1 cellular context compared by ENCODE assay signal in genomic region chr3:173028351-173028750, GRCh38.
TF ChIP-seq lines count a peak whose summit lies in the region.

No MANE protein-coding gene starts in this region.

TF ChIP-seq in SK-N-SH treated with all-trans-retinoic acid at 6 μM for 48 hours, 23 proteins besides CTCF, POLR2A, EP300 and RAD21 (continued from another document):
- TF ChIP-seq POU6F1 (CRISPR knock-in tag; IDR thresholded peaks at IDR 0.05; ENCODE audit: borderline replicate concordance, low read depth) (no peak), TSHZ2 (CRISPR knock-in tag; IDR thresholded peaks at IDR 0.05) (no peak), ISL1 (CRISPR knock-in tag; IDR thresholded peaks at IDR 0.05) (no peak)
